Comparison of ENCODE assay signal across 20 cellular contexts in the genomic region with DNA sequence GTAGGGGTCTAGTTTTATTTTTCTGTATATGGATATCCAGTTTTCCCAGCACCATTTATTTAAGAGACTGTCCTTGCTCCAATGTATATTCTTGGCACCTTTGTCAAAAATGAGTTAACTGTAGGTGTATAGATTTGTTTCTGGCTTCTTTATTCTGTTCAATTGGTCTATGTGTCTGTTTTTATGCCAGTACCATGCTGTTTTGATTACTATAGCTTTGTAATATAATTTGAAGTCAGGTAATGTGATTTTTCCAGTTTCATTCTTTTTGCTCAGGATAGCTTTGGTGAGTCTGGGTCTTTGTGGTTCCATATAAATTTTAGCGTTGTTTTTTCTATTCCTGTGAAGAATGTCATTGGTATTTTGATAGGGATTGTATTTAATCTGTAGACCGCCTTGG. TPM values are rescaled to one million over a fixed set of nuclear protein-coding genes. Genes with fewer than 3 reads are reported as not detected.
"Had no signal": no experiment of that assay in that cellular context is flagged by ENCODE, and none has a peak within 500 bp of the region (broad histone marks: within the 10 kb centered on the region; RNA-seq: fewer than 3 reads in every experiment).

No MANE protein-coding gene starts in this region.

RNA-seq across cellular contexts. Expression of a gene that starts 28.7 kb away (rescaled TPM):
- total RNA-seq: activated naive CD4-positive, alpha-beta T cell treated with anti-CD3 and anti-CD28 coated beads for 36 hours; activated naive CD4-positive, alpha-beta T cell treated with anti-CD3 and anti-CD28 coated beads, Interleukin-2, amount 50 U/mL, for 72 hours; activated naive CD8-positive, alpha-beta T cell treated with anti-CD3 and anti-CD28 coated beads for 36 hours; activated naive CD8-positive, alpha-beta T cell treated with anti-CD3 and anti-CD28 coated beads, Interleukin-2, amount 10 ng/mL, durations not matched to agents 7 days and 5 days; activated T-cell treated with anti-CD3 and anti-CD28 coated beads, Interleukin-2, amount 50 U/mL, for 4 hours; activated T-cell treated with anti-CD3 and anti-CD28 coated beads, Interleukin-2, amount 50 U/mL, for 72 hours; activated T-helper 1 cell treated with anti-CD3 and anti-CD28 coated beads, Interleukin-12 subunit alpha, Interleukin-12 subunit beta, Interleukin-2, Interleukin-4 antibody, amounts not matched to agents 30 ng/mL and 10 ng/mL and 1 ng/mL, durations not matched to agents 14 hours and 24 hours and 36 hours; activated T-helper 17 cell treated with anti-CD3 and anti-CD28 coated beads, Interleukin-2, amount 50 U/mL, for 72 hours; activated T-helper 2 cell treated with anti-CD3 and anti-CD28 coated beads, Interferon-gamma antibody, Interleukin-2, Interleukin-4, amounts not matched to agents 10 μg/mL and 5 μg/mL and 100 μg/mL, durations not matched to agents 14 hours and 24 hours and 36 hours; adrenal gland; aorta; ascending aorta; body of pancreas; breast epithelium; bronchial epithelial cell; cardiac muscle cell; cardiac septum; cerebellum; chondrocyte had no signal
- polyA plus RNA-seq: adipose tissue, adrenal gland, aorta, cardiac muscle cell had no signal
